Comparison of ENCODE assay signal across 20 cellular contexts in genomic region chr11:79189604-79190003, GRCh38.
DNase-seq lines count a peak whose midpoint lies in the region; ATAC-seq and TF ChIP-seq lines count a peak whose summit lies in the region.
"Had no signal": no experiment of that assay in that cellular context is flagged by ENCODE, and none has a peak within 500 bp of the region (broad histone marks: within the 10 kb centered on the region; RNA-seq: fewer than 3 reads in every experiment).

No MANE protein-coding gene starts in this region.

- no peaks in the 10 kb centered on the region for H3K27me3 Mint-ChIP-seq in activated CD8-positive, alpha-beta T cell treated with anti-CD3 and anti-CD28 coated beads, Interleukin-2, amount 10 ng/mL, durations not matched to agents 7 days and 5 days (ENCODE audit: low read depth)
- H3K27me3 Mint-ChIP-seq: B cell had no signal

- H3K9me3 ChIP-seq in left lung, result no peaks in the 10 kb centered on the region
- no peaks in the 10 kb centered on the region for H3K9me3 ChIP-seq in thoracic aorta
- peaks cover 3% of the 10 kb centered on the region for H3K9me3 ChIP-seq in WERI-Rb-1 (ENCODE audit: severe bottlenecking)
- H3K9me3 ChIP-seq: A549 had no signal

- H3K9me3 Mint-ChIP-seq in activated CD8-positive, alpha-beta T cell treated with anti-CD3 and anti-CD28 coated beads, Interleukin-2, amount 10 ng/mL, durations not matched to agents 7 days and 5 days (ENCODE audit: insufficient read depth), result no peaks in the 10 kb centered on the region

- no peaks in the 10 kb centered on the region for H3K36me3 Mint-ChIP-seq in activated CD8-positive, alpha-beta T cell treated with anti-CD3 and anti-CD28 coated beads, Interleukin-2, amount 10 ng/mL, durations not matched to agents 7 days and 5 days (ENCODE audit: low read depth)
- H3K36me3 Mint-ChIP-seq: CD14-positive monocyte had no signal

- TF ChIP-seq CTCF in LNCaP clone FGC (IDR thresholded peaks at IDR 0.05; ENCODE audit: control insufficient read depth, extremely low read depth, insufficient read depth), result no peak
- no peak for TF ChIP-seq CTCF in left lung (IDR thresholded peaks at IDR 0.05)
- no peak for TF ChIP-seq CTCF in thoracic aorta (IDR thresholded peaks at IDR 0.05)
- TF ChIP-seq CTCF in WERI-Rb-1 (IDR thresholded peaks at IDR 0.05; ENCODE audit: low read depth, low read length), result no peak

- no peaks in the 10 kb centered on the region for H3K27me3 ChIP-seq in left lung
- H3K27me3 ChIP-seq in thoracic aorta (replicated peaks; ENCODE audit: insufficient read depth), result no peaks in the 10 kb centered on the region
- no peaks in the 10 kb centered on the region for H3K27me3 ChIP-seq in WERI-Rb-1 (ENCODE audit: insufficient read depth, low read depth, severe bottlenecking)

- H3K36me3 ChIP-seq in left lung (no peaks in the 10 kb centered on the region), thoracic aorta (no peaks in the 10 kb centered on the region), WERI-Rb-1 (no peaks in the 10 kb centered on the region)

- no peak overlapping the region for H3K27ac Mint-ChIP-seq in activated CD8-positive, alpha-beta T cell treated with anti-CD3 and anti-CD28 coated beads, Interleukin-2, amount 10 ng/mL, durations not matched to agents 7 days and 5 days
- H3K27ac Mint-ChIP-seq: B cell, CD14-positive monocyte had no signal

- intact Hi-C loops in left lung (cut with DNase I), result no loop called here

- CTCF ChIA-PET in activated CD8-positive, alpha-beta T cell treated with anti-CD3 and anti-CD28 coated beads, Interleukin-2, amount 10 ng/mL, durations not matched to agents 7 days and 5 days (lab: Charles Lee), result no interaction called here

- no peak overlapping the region for H3K27ac ChIP-seq in left lung
- no peak overlapping the region for H3K27ac ChIP-seq in thoracic aorta
- no peak overlapping the region for H3K27ac ChIP-seq in WERI-Rb-1
- H3K27ac ChIP-seq: A549 had no signal

- ATAC-seq in left lung (peak; percentile 94), thoracic aorta (ENCODE audit: insufficient number of reproducible peaks, low FRiP score, low read depth) (no peak)
- ATAC-seq in activated CD8-positive, alpha-beta T cell treated with anti-CD3 and anti-CD28 coated beads, Interleukin-2, amount 10 ng/mL, durations not matched to agents 7 days and 5 days, result no peak
- ATAC-seq: A549, GM12878, SK-N-SH treated with all-trans-retinoic acid at 6 μM for 48 hours had no signal

- H3K4me3 ChIP-seq in LNCaP clone FGC (ENCODE audit: low read depth, low read length), result no peak overlapping the region
- H3K4me3 ChIP-seq in left lung, result no peak overlapping the region
- peak overlapping the region; percentile 22 for H3K4me3 ChIP-seq in thoracic aorta
- no peak overlapping the region for H3K4me3 ChIP-seq in WERI-Rb-1 (ENCODE audit: low read depth, low read length)
- H3K4me3 ChIP-seq: A549, GM12878 had no signal

- no peaks in the 10 kb centered on the region for H3K4me1 Mint-ChIP-seq in activated CD8-positive, alpha-beta T cell treated with anti-CD3 and anti-CD28 coated beads, Interleukin-2, amount 10 ng/mL, durations not matched to agents 7 days and 5 days (ENCODE audit: low read depth)
- H3K4me1 Mint-ChIP-seq: B cell had no signal

- no peak overlapping the region for H3K4me3 Mint-ChIP-seq in activated CD8-positive, alpha-beta T cell treated with anti-CD3 and anti-CD28 coated beads, Interleukin-2, amount 10 ng/mL, durations not matched to agents 7 days and 5 days
- H3K4me3 Mint-ChIP-seq: B cell, CD14-positive monocyte had no signal

- POLR2A ChIA-PET in activated CD8-positive, alpha-beta T cell treated with anti-CD3 and anti-CD28 coated beads, Interleukin-2, amount 10 ng/mL, durations not matched to agents 7 days and 5 days (lab: Charles Lee), result no interaction called here

- H3K4me1 ChIP-seq in left lung (no peaks in the 10 kb centered on the region), thoracic aorta (ENCODE audit: control insufficient read depth in 1 of 2, low read depth in 2 of 2) (peaks cover 9 to 14% of the 10 kb centered on the region in 2 donors)
- H3K4me1 ChIP-seq: A549 had no signal

- peak; percentile 84 for DNase-seq in LNCaP clone FGC (ENCODE audit: low read depth)
- peak; percentile 53 for DNase-seq in NCI-H69 (lab: John Stamatoyannopoulos, UW)
- peak in 1 of 2 donors; percentile 39 for DNase-seq in left lung
- no peak for DNase-seq in thoracic aorta (ENCODE audit: low spot score)
- no peak for DNase-seq in NCI-H2107 treated with DMSO at 0.1 percent for 48 hours (lab: John Stamatoyannopoulos, UW; ENCODE audit: unreplicated experiment)
- no peak for DNase-seq in WERI-Rb-1
- no peak for DNase-seq in activated CD8-positive, alpha-beta T cell treated with anti-CD3 and anti-CD28 coated beads, Interleukin-2, amount 10 ng/mL, durations not matched to agents 7 days and 5 days
- no peak for DNase-seq in NCI-H524 treated with DMSO at 0.1 percent for 48 hours (lab: John Stamatoyannopoulos, UW)
- DNase-seq: DND-41; Karpas-422; NCI-H1436; NCI-H187 treated with DMSO at 0.1 percent for 48 hours; NCI-H345; NCI-H526 treated with DMSO at 0.1 percent for 48 hours; NK-92 treated with Interleukin-12 subunit alpha and Interleukin-12 subunit beta, amount 100 ng/mL, for 24 hours had no signal

Comparison
In these comparisons a context has a peak if more than half of its experiments do, and no peak if none do; other contexts are left out.
1. DNase-seq: peak in LNCaP clone FGC (single experiment) and NCI-H69 (single experiment); none in thoracic aorta (single experiment), NCI-H2107 treated with DMSO at 0.1 percent for 48 hours (single experiment), WERI-Rb-1 (single experiment), activated CD8-positive, alpha-beta T cell treated with anti-CD3 and anti-CD28 coated beads, Interleukin-2, amount 10 ng/mL, durations not matched to agents 7 days and 5 days (single experiment) and NCI-H524 treated with DMSO at 0.1 percent for 48 hours (single experiment).